In the genomic region with DNA sequence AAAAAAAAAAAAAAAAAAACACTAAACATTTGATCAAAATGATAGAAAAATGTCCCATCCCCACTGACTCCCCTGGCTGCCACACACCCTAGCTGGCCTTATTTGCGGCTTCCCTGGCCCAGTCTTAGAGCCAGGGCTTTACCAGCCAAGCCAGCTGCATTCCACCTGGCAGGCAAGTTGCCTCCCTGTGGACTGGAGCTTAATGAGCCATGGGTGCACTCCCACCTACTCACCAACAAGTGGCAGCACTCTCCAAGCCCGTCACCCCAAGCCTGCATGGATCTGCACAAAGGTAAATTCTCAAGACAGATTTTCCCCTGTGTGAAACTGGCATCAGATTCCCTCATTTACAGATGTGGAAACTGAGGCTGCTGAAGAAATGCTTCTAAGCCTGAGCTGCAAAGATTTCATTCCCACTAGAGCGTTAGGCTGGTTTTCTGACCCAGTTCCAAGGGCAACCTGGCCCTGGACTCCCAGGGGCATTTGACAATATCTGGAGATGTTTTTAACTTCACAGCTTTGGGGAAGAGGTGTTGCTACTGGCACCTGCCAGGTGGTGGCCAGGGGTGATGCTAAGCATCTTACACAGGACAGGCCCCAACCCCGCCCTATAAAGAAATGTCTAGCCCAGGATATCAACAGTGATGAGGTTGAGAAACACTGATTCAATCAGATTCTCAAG, we compare ENCODE assay signal across 8 cellular contexts. TPM values are rescaled to one million over a fixed set of nuclear protein-coding genes. Genes with fewer than 3 reads are reported as not detected.
DNase-seq lines count a peak whose midpoint lies in the region; ATAC-seq, FAIRE-seq and TF ChIP-seq lines count a peak whose summit lies in the region.

No MANE protein-coding gene starts in this region.

- H3K27me3 Mint-ChIP-seq in GM23338 (ENCODE audit: insufficient read depth, low read depth, poor library complexity), result peaks cover 5% of the 10 kb centered on the region

- TF ChIP-seq CTCF in GM23338 (conservative IDR thresholded peaks at IDR 0.05; ENCODE audit: low read depth in 2 of 2), result peak; percentile 68 to 80
- TF ChIP-seq CTCF in liver (IDR thresholded peaks at IDR 0.05; ENCODE audit: low read depth, low read length, missing input control), result peak; percentile 66
- no peak for TF ChIP-seq CTCF in lower leg skin (IDR thresholded peaks at IDR 0.05)

- TF ChIP-seq POLR2A in lower leg skin (IDR thresholded peaks at IDR 0.05), result no peak

- no peaks in the 10 kb centered on the region for H3F3A ChIP-seq in GM23338 (replicated peaks; ENCODE audit: low read depth)

- peak overlapping the region; percentile 57; the same call in 1 of the 2 replicates for H2AFZ ChIP-seq in GM23338

- H4K20me1 ChIP-seq in GM23338 (replicated peaks; ENCODE audit: insufficient read depth), result no peaks in the 10 kb centered on the region

- in situ Hi-C loops in T47D (cut with HindIII; ENCODE audit: low pct_unique_long_range_greater_than_20kb, low sequenced_read_pairs), result no loop called here

- no peak overlapping the region for H3K27ac Mint-ChIP-seq in GM23338

- H3K4me3 ChIP-seq in GM23338 (no peak overlapping the region), liver (ENCODE audit: low read depth in 1 of 3, low read length in 3 of 3) (no peak overlapping the region), lower leg skin (ENCODE audit: low read depth, poor library complexity, severe bottlenecking) (no peak overlapping the region)

- 47% methylated on average over 4 of the region's 4 CpGs for WGBS in liver
- WGBS in lower leg skin, 2 donors, result 46 to 53% methylated on average over 4 of the region's 4 CpGs

- no peak for FAIRE-seq in urothelium cell line (lab: Jason Lieb, UNC)

- H3K36me3 ChIP-seq in GM23338 (ENCODE audit: insufficient read depth) (no peaks in the 10 kb centered on the region), liver (ENCODE audit: control insufficient read depth in 4 of 4, insufficient read depth in 3 of 4, low read depth in 1 of 4, low read length in 3 of 4) (no peaks in the 10 kb centered on the region)

- peak; percentile 5 for DNase-seq in DMS79 treated with DMSO at 0.1 percent for 48 hours (lab: John Stamatoyannopoulos, UW)
- DNase-seq in GM23338 (ENCODE audit: low spot score), result peak; percentile 91
- DNase-seq in NCI-H146 (lab: John Stamatoyannopoulos, UW), result peak; percentile 69
- DNase-seq in T-helper 2 cell, result peak in 4 of 5 experiments; percentile 17 to 61 (median 29)
- peak; percentile 85 to 91 for DNase-seq in T47D (ENCODE audit: low read depth in 1 of 2, low spot score in 1 of 2)
- DNase-seq in urothelium cell line (ENCODE audit: low spot score), result peak; percentile 59
- DNase-seq in lower leg skin (ENCODE audit: low spot score in 2 of 2), result no peak

- no peaks in the 10 kb centered on the region for H3K36me3 Mint-ChIP-seq in GM23338 (ENCODE audit: low read depth)

- no peaks in the 10 kb centered on the region; the same call in 2 of the 3 replicates for H3K4me1 Mint-ChIP-seq in GM23338

- H3K4me1 ChIP-seq in GM23338 (ENCODE audit: insufficient read depth), result no peaks in the 10 kb centered on the region
- H3K4me1 ChIP-seq in liver (ENCODE audit: control insufficient read depth in 4 of 4, insufficient read depth in 4 of 4, low read length in 3 of 4), result no peaks in the 10 kb centered on the region

- H3K27me3 ChIP-seq in GM23338 (ENCODE audit: insufficient read depth) (no peaks in the 10 kb centered on the region), liver (ENCODE audit: control insufficient read depth in 4 of 4, insufficient read depth in 4 of 4, low read length in 3 of 4) (no peaks in the 10 kb centered on the region)

- H3K9me3 ChIP-seq in liver (ENCODE audit: control insufficient read depth in 4 of 4, low read length in 3 of 4), result no peaks in the 10 kb centered on the region

- H3K9me3 Mint-ChIP-seq in GM23338, result no peaks in the 10 kb centered on the region

- intact Hi-C loops in lower leg skin (cut with DNase I; ENCODE audit: low total_unique reads), result no loop called here

- ATAC-seq in GM23338, result peak; percentile 100

- H3K27ac ChIP-seq in GM23338 (ENCODE audit: low read depth) (no peak overlapping the region), liver (ENCODE audit: low read depth in 1 of 2, low read length in 2 of 2) (no peak overlapping the region)

- no peak overlapping the region for H3K4me2 ChIP-seq in GM23338

- no peak overlapping the region for H3K9ac ChIP-seq in liver (ENCODE audit: low read depth in 1 of 2, low read length in 2 of 2)

- no peak overlapping the region for H3K4me3 Mint-ChIP-seq in GM23338

- no peaks in the 10 kb centered on the region for H3K9me2 ChIP-seq in GM23338 (ENCODE audit: insufficient read depth)

- TF ChIP-seq RAD21 in liver (IDR thresholded peaks at IDR 0.05), result peak; percentile 67 to 83

- no peaks in the 10 kb centered on the region for H3K79me2 ChIP-seq in GM23338 (replicated peaks; ENCODE audit: insufficient read depth)

TF ChIP-seq in GM23338, 12 proteins besides CTCF, POLR2A, EP300 and RAD21 (continues in another document):
- TF ChIP-seq, protein P1, sequence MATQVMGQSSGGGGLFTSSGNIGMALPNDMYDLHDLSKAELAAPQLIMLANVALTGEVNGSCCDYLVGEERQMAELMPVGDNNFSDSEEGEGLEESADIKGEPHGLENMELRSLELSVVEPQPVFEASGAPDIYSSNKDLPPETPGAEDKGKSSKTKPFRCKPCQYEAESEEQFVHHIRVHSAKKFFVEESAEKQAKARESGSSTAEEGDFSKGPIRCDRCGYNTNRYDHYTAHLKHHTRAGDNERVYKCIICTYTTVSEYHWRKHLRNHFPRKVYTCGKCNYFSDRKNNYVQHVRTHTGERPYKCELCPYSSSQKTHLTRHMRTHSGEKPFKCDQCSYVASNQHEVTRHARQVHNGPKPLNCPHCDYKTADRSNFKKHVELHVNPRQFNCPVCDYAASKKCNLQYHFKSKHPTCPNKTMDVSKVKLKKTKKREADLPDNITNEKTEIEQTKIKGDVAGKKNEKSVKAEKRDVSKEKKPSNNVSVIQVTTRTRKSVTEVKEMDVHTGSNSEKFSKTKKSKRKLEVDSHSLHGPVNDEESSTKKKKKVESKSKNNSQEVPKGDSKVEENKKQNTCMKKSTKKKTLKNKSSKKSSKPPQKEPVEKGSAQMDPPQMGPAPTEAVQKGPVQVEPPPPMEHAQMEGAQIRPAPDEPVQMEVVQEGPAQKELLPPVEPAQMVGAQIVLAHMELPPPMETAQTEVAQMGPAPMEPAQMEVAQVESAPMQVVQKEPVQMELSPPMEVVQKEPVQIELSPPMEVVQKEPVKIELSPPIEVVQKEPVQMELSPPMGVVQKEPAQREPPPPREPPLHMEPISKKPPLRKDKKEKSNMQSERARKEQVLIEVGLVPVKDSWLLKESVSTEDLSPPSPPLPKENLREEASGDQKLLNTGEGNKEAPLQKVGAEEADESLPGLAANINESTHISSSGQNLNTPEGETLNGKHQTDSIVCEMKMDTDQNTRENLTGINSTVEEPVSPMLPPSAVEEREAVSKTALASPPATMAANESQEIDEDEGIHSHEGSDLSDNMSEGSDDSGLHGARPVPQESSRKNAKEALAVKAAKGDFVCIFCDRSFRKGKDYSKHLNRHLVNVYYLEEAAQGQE (IDR thresholded peaks at IDR 0.05; ENCODE audit: unreplicated experiment), result no peak
- TF ChIP-seq JUNB (IDR thresholded peaks at IDR 0.05; ENCODE audit: unreplicated experiment) (no peak), POLR2AphosphoS5 (IDR thresholded peaks at IDR 0.05; ENCODE audit: low read depth) (no peak), STAT1 (IDR thresholded peaks at IDR 0.05; ENCODE audit: unreplicated experiment) (no peak), NANOG (IDR thresholded peaks at IDR 0.05; ENCODE audit: borderline replicate concordance) (no peak), CREB1 (CRISPR knock-in tag; IDR thresholded peaks at IDR 0.05; ENCODE audit: low read depth) (no peak)

TF ChIP-seq in liver, 16 proteins besides CTCF, POLR2A, EP300 and RAD21 (continues in another document):
- TF ChIP-seq SP1 (IDR thresholded peaks at IDR 0.05) (peak; percentile 22), NR2F2 (IDR thresholded peaks at IDR 0.05) (no peak), HNF4G (IDR thresholded peaks at IDR 0.05) (no peak), RXRA (IDR thresholded peaks at IDR 0.05) (no peak), YY1 (IDR thresholded peaks at IDR 0.05) (no peak), FOXA1 (IDR thresholded peaks at IDR 0.05) (no peak), TAF1 (conservative IDR thresholded peaks at IDR 0.05) (no peak), HNF4A (conservative IDR thresholded peaks at IDR 0.05) (peak in 1 of 2 donors; percentile 12), EGR1 (IDR thresholded peaks at IDR 0.05; ENCODE audit: low read depth in 2 of 2) (no peak)
- TF ChIP-seq, protein P1 (IDR thresholded peaks at IDR 0.05), result no peak

RNA-seq across cellular contexts. Expression of a gene that starts 21.9 kb away (rescaled TPM):
- 329 and 363 TPM in 2 replicates for total RNA-seq in GM23338 (2014; rRNA removed; shearing (Covaris generic))
- polyA plus RNA-seq in GM23338 (2016; fragmentation: Nextera tagmentation; extraction: Ambion mirVana), result 285 and 300 TPM in 2 replicates
- total RNA-seq in liver, result 100 to 1,000 TPM in 1 of 2 donors, 10 to 100 TPM in 1; 85.4 to 132 TPM
- polyA plus RNA-seq in liver, result 100 to 1,000 TPM; 109 to 139 TPM
- 100 to 1,000 TPM; 113 to 159 (median 145) TPM for total RNA-seq in lower leg skin

RNA-seq across cellular contexts. Expression of a gene that starts 58.2 kb away (rescaled TPM):
- 61.4 and 67.4 TPM in 2 replicates for total RNA-seq in GM23338 (2014; rRNA removed; shearing (Covaris generic))
- 28.6 and 37.7 TPM in 2 replicates for polyA plus RNA-seq in GM23338 (2016; fragmentation: Nextera tagmentation; extraction: Ambion mirVana)
- total RNA-seq in liver, result 10 to 100 TPM; 27.1 to 32.4 TPM
- polyA plus RNA-seq in liver, result 10 to 100 TPM; 21.2 to 30.3 TPM
- 10 to 100 TPM; 26.0 to 64.8 (median 35.4) TPM for total RNA-seq in lower leg skin

Comparison
In these comparisons a context has a peak if more than half of its experiments do, and no peak if none do; other contexts are left out.
1. DNase-seq: peak in DMS79 treated with DMSO at 0.1 percent for 48 hours (single experiment), GM23338 (single experiment), NCI-H146 (single experiment), T-helper 2 cell (4 of 5), T47D (2 of 2) and urothelium cell line (single experiment); none in lower leg skin (0 of 2).
2. CTCF ChIP-seq: peak in GM23338 (2 of 2) and liver (single experiment); none in lower leg skin (0 of 3).